31 cellular contexts compared by ENCODE assay signal in genomic region chr5:159758189-159758588, GRCh38.
"Had no signal": no experiment of that assay in that cellular context is flagged by ENCODE, and none has a peak within 500 bp of the region (broad histone marks: within the 10 kb centered on the region; RNA-seq: fewer than 3 reads in every experiment).

No MANE protein-coding gene starts in this region.

- H3K4me3 ChIP-seq: colonic mucosa, esophagus muscularis mucosa, lung, mucosa of descending colon, neural progenitor cell, smooth muscle cell, suprapubic skin, transverse colon, upper lobe of right lung, uterus had no signal

- H3K4me1 ChIP-seq: colonic mucosa, neural progenitor cell, parathyroid adenoma, suprapubic skin, transverse colon, upper lobe of right lung, uterus had no signal

- FAIRE-seq: kidney had no signal

- H3K79me2 ChIP-seq: parathyroid adenoma had no signal

- H3K9me3 ChIP-seq: colonic mucosa, esophagus muscularis mucosa, mucosa of descending colon, suprapubic skin, transverse colon, upper lobe of right lung, uterus had no signal

- H3K4me2 ChIP-seq: neural progenitor cell, smooth muscle cell had no signal

- H3K4me1 Mint-ChIP-seq: endodermal cell; stimulated activated naive CD8-positive, alpha-beta T cell treated with anti-CD3 and anti-CD28 coated beads, Interleukin-15, amount 100 ng/mL, for 72 hours had no signal

- ATAC-seq: left lobe of liver; mucosa of descending colon; sciatic nerve; stimulated activated naive CD8-positive, alpha-beta T cell treated with anti-CD3 and anti-CD28 coated beads, Interleukin-15, amount 100 ng/mL, for 72 hours; upper lobe of right lung had no signal

- H3K36me3 Mint-ChIP-seq: mesothelial cell of epicardium, neural progenitor cell had no signal

- H3K27ac ChIP-seq: colonic mucosa, esophagus muscularis mucosa, neural progenitor cell, parathyroid adenoma, suprapubic skin, transverse colon, upper lobe of right lung, uterus had no signal

- H2AFZ ChIP-seq: neural progenitor cell, parathyroid adenoma had no signal

- H3K27me3 ChIP-seq: colonic mucosa, esophagus muscularis mucosa, neural progenitor cell, suprapubic skin, transverse colon, upper lobe of right lung, uterus had no signal

- H3K27ac Mint-ChIP-seq: dendritic cell treated with granulocyte-macrophage colony-stimulating factor and Interleukin-4, amounts not matched to agents 40 ng/mL and 50 ng/mL, for 4 days; endodermal cell; mesothelial cell of epicardium; naive B cell; nephron; neural progenitor cell; progenitor cell of endocrine pancreas; stimulated activated naive CD8-positive, alpha-beta T cell treated with anti-CD3 and anti-CD28 coated beads, Interleukin-15, amount 100 ng/mL, for 72 hours had no signal

- H3K36me3 ChIP-seq: colonic mucosa, esophagus muscularis mucosa, neural progenitor cell, suprapubic skin, transverse colon, upper lobe of right lung, uterus had no signal

- DNase-seq: colonic mucosa; effector CD8-positive, alpha-beta T cell; endodermal cell; foreskin melanocyte; glutamatergic neuron; hypothalamus; kidney; mesenchymal stem cell; mucosa of descending colon; naive B cell; stimulated activated CD4-positive, alpha-beta T cell treated with anti-CD3 and anti-CD28 coated beads, Interleukin-12 subunit alpha, Interleukin-12 subunit beta, amount 100 ng/mL, for 4 hours; stimulated activated CD4-positive, alpha-beta T cell treated with anti-CD3 and anti-CD28 coated beads, Interleukin-1b, Interleukin-23, amount 100 ng/mL, for 48 hours; stimulated activated CD4-positive, alpha-beta T cell treated with anti-CD3 and anti-CD28 coated beads, Interleukin-4, amount 100 ng/mL, for 1 hour; stimulated activated CD8-positive, alpha-beta memory T cell treated with anti-CD3 and anti-CD28 coated beads, Interleukin-4, amount 100 ng/mL, for 48 hours; stimulated activated naive CD4-positive, alpha-beta T cell; stimulated activated naive CD8-positive, alpha-beta T cell treated with anti-CD3 and anti-CD28 coated beads, Interleukin-15, amount 100 ng/mL, for 72 hours; transverse colon; upper lobe of right lung; uterus had no signal

- H3K27me3 Mint-ChIP-seq: progenitor cell of endocrine pancreas; stimulated activated naive CD8-positive, alpha-beta T cell treated with anti-CD3 and anti-CD28 coated beads, Interleukin-15, amount 100 ng/mL, for 72 hours had no signal

- H3K9ac ChIP-seq: neural progenitor cell, parathyroid adenoma had no signal

- H3K9me3 Mint-ChIP-seq: dendritic cell treated with granulocyte-macrophage colony-stimulating factor and Interleukin-4, amounts not matched to agents 40 ng/mL and 50 ng/mL, for 4 days; endodermal cell; mesothelial cell of epicardium; nephron; neural progenitor cell had no signal

- H3K4me3 Mint-ChIP-seq: dendritic cell treated with granulocyte-macrophage colony-stimulating factor and Interleukin-4, amounts not matched to agents 40 ng/mL and 50 ng/mL, for 4 days; endodermal cell; mesothelial cell of epicardium; naive B cell; nephron; neural progenitor cell; stimulated activated naive CD8-positive, alpha-beta T cell treated with anti-CD3 and anti-CD28 coated beads, Interleukin-15, amount 100 ng/mL, for 72 hours had no signal
